Comparison of ENCODE assay signal across 8 cellular contexts in the genomic region with DNA sequence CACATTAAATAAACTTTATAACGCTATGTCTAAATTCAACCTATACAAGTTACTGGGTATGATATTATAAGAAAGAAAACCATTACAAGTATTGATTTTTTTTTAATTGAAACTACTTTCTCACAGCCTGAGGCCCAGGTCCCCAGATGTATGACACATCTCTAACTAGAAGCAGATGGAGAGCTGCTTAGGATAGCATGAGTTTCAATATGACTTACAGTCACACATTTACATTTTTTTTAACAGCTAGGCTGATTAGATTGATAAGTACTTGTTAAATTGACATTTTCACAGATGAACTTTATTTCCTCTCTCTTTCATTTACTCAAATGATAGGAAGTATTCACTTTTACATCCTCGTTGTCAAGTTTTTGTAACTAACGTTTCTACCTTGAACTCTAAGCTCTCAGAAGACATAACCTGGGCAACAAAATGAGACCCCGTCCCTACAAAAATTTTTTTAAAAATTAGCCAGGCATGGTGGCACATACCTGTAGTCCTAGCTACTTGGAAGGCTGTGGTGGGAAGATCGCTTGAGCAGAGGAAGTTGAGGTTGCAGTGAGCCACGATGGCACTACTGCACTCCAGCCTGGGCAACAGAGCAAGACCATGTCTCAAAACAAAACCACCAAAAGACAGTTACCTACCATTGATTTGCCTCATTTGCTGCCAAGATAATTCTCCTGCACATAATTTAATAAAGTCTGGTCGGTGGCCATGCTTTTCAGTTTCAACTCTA. TPM values are rescaled to one million over a fixed set of nuclear protein-coding genes. Genes with fewer than 3 reads are reported as not detected.
DNase-seq lines count a peak whose midpoint lies in the region; ATAC-seq, FAIRE-seq and TF ChIP-seq lines count a peak whose summit lies in the region.

No MANE protein-coding gene starts in this region.

- peak overlapping the region in 8 of 11 experiments; percentile 9 to 67 (median 32); a peak in 11 of 22 replicates for H3K27ac ChIP-seq in BLaER1 treated with 17β-estradiol and CSF1 and Interleukin-3, amounts not matched to agents 10 nM and 100 nM
- H3K27ac ChIP-seq in breast epithelium, result no peak overlapping the region

- DNase-seq in GM19239 (ENCODE audit: insufficient read length, low spot score), result peak; percentile 25
- peak; percentile 50 to 64 for DNase-seq in activated T-cell treated with anti-CD3 and anti-CD28 coated beads, Interleukin-2, amount 50 U/mL, for 48 hours
- no peak for DNase-seq in ureter (ENCODE audit: low spot score)
- DNase-seq in urothelium cell line (ENCODE audit: low spot score), result no peak
- DNase-seq in G401 (ENCODE audit: low spot score), result no peak
- no peak for DNase-seq in breast epithelium (ENCODE audit: low spot score in 2 of 2)

- peaks cover 0 to 17% (median 5%) of the 10 kb centered on the region in 11 experiments; a peak in 6 of 22 replicates for H4K20me1 ChIP-seq in BLaER1 treated with 17β-estradiol and CSF1 and Interleukin-3, amounts not matched to agents 10 nM and 100 nM

- H3K4me3 ChIP-seq in BLaER1 treated with 17β-estradiol and CSF1 and Interleukin-3, amounts not matched to agents 10 nM and 100 nM, result no peak overlapping the region
- H3K4me3 ChIP-seq in breast epithelium, result no peak overlapping the region

- H3K9ac ChIP-seq in BLaER1 treated with 17β-estradiol and CSF1 and Interleukin-3, amounts not matched to agents 10 nM and 100 nM, result no peak overlapping the region

- H3K36me3 ChIP-seq in BLaER1 treated with 17β-estradiol and CSF1 and Interleukin-3, amounts not matched to agents 10 nM and 100 nM, result peaks cover 0 to 26% (median 0%) of the 10 kb centered on the region in 11 experiments; a peak in 5 of 22 replicates
- H3K36me3 ChIP-seq in breast epithelium, result no peaks in the 10 kb centered on the region

- no peak for TF ChIP-seq POLR2A in breast epithelium (IDR thresholded peaks at IDR 0.05)

- in situ Hi-C loops in G401 (cut with HindIII; ENCODE audit: low sequenced_read_pairs), result no loop called here

- H3K4me1 ChIP-seq in BLaER1 treated with 17β-estradiol and CSF1 and Interleukin-3, amounts not matched to agents 10 nM and 100 nM, result peaks cover 55 to 96% (median 83%) of the 10 kb centered on the region in 10 experiments
- no peaks in the 10 kb centered on the region for H3K4me1 ChIP-seq in breast epithelium

- no peaks in the 10 kb centered on the region; a peak in 1 of 22 replicates for H3K9me3 ChIP-seq in BLaER1 treated with 17β-estradiol and CSF1 and Interleukin-3, amounts not matched to agents 10 nM and 100 nM (replicated peaks in 1 of 11)
- no peaks in the 10 kb centered on the region for H3K9me3 ChIP-seq in breast epithelium

- peak; percentile 86 for ATAC-seq in HG03097 (IDR thresholded peaks at IDR 0.05; ENCODE audit: low FRiP score, unreplicated experiment)

- peak overlapping the region; percentile 48 to 88 (median 71) for H3K4me2 ChIP-seq in BLaER1 treated with 17β-estradiol and CSF1 and Interleukin-3, amounts not matched to agents 10 nM and 100 nM

- peak; percentile 90 for FAIRE-seq in GM19239 (lab: Jason Lieb, UNC)
- no peak for FAIRE-seq in urothelium cell line (lab: Jason Lieb, UNC)

- no peaks in the 10 kb centered on the region for H3K27me3 ChIP-seq in BLaER1 treated with 17β-estradiol and CSF1 and Interleukin-3, amounts not matched to agents 10 nM and 100 nM
- H3K27me3 ChIP-seq in breast epithelium, result no peaks in the 10 kb centered on the region

- intact Hi-C loops in breast epithelium (cut with DNase I; ENCODE audit: low total_unique reads), result no loop called here

- TF ChIP-seq CTCF in breast epithelium (IDR thresholded peaks at IDR 0.05), result no peak

RNA-seq across cellular contexts. Expression of a gene that starts 52.4 kb away (rescaled TPM):
- total RNA-seq in ureter (63.7 TPM), breast epithelium (10 to 100 TPM; 16.4 to 22.9 (median 19.2) TPM)
- 0.68 TPM in 1 of 2 replicates, not detected in the other for total RNA-seq in G401 (2014; rRNA removed; shearing (Covaris generic))

Comparison
In these comparisons a context has a peak if more than half of its experiments do, and no peak if none do; other contexts are left out.
1. H3K27ac ChIP-seq: peak in BLaER1 treated with 17β-estradiol and CSF1 and Interleukin-3, amounts not matched to agents 10 nM and 100 nM (8 of 11); none in breast epithelium (0 of 2).
2. DNase-seq: peak in GM19239 (single experiment) and activated T-cell treated with anti-CD3 and anti-CD28 coated beads, Interleukin-2, amount 50 U/mL, for 48 hours (2 of 2); none in ureter (single experiment), urothelium cell line (single experiment), G401 (single experiment) and breast epithelium (0 of 2).
3. RNA of a gene that starts 52.4 kb away (total RNA-seq): 63.7 TPM in ureter (single experiment) and 16.4 to 22.9 TPM in breast epithelium; 0.68 TPM in G401; every median in the first group is over 10 times any median in the second.